Comparison of ENCODE assay signal across 24 cellular contexts in the genomic region with DNA sequence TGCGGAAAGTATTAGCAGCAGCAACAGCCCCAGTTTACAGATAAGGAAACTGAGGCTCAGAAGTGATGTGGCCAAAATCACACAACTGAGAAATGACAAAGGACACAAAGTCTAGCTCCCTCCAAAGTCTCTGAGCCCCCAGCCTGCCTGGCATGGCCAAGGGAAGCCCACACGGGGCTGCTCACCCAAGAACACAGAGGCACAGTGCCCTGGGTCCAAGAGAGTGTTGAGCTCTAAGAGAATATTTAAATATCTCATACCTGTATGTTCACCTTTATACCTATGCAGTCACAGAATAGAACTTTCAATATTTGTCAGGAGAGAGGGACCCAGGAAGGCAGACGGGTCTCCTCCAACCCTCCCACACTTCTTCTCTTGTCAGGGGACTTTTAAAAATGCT.
"Had no signal": no experiment of that assay in that cellular context is flagged by ENCODE, and none has a peak within 500 bp of the region (broad histone marks: within the 10 kb centered on the region; RNA-seq: fewer than 3 reads in every experiment).

No MANE protein-coding gene starts in this region.

- H3K4me1 ChIP-seq: breast epithelium had no signal

- ATAC-seq: activated CD8-positive, alpha-beta memory T cell treated with anti-CD3 and anti-CD28 coated beads, Interleukin-2, amount 10 ng/mL, durations not matched to agents 7 days and 5 days; activated CD8-positive, alpha-beta T cell treated with anti-CD3 and anti-CD28 coated beads for 36 hours; effector memory CD8-positive, alpha-beta T cell; gastrocnemius medialis; left cardiac atrium; naive thymus-derived CD8-positive, alpha-beta T cell; psoas muscle; right cardiac atrium; stimulated activated effector memory CD8-positive, alpha-beta T cell treated with anti-CD3 and anti-CD28 coated beads, Interleukin-12 subunit alpha, Interleukin-12 subunit beta, amount 100 ng/mL, for 72 hours had no signal

- H3K4me3 ChIP-seq: ascending aorta, breast epithelium, colonic mucosa, dorsolateral prefrontal cortex, esophagus squamous epithelium, gastrocnemius medialis, lung, psoas muscle, skin epidermis, testis, vagina had no signal

- H3K27ac ChIP-seq: ascending aorta, breast epithelium, colonic mucosa, dorsolateral prefrontal cortex, esophagus squamous epithelium, gastrocnemius medialis, psoas muscle, skin epidermis, testis, vagina had no signal

- DNase-seq: activated CD4-positive, alpha-beta T cell treated with anti-CD3 and anti-CD28 coated beads, Interleukin-2, amount 10 ng/mL, durations not matched to agents 7 days and 5 days; activated CD8-positive, alpha-beta memory T cell treated with anti-CD3 and anti-CD28 coated beads, Interleukin-2, amount 10 ng/mL, durations not matched to agents 7 days and 5 days; activated CD8-positive, alpha-beta T cell treated with anti-CD3 and anti-CD28 coated beads for 36 hours; activated gamma-delta T cell; activated T-cell treated with anti-CD3 and anti-CD28 coated beads for 4 hours; colonic mucosa; effector memory CD8-positive, alpha-beta T cell; esophagus squamous epithelium; gastrocnemius medialis; head of caudate nucleus; islet precursor cell; stimulated activated CD4-positive, alpha-beta T cell treated with anti-CD3 and anti-CD28 coated beads, Interleukin-2, amount 100 ng/mL, for 24 hours; testis had no signal

- H3K36me3 ChIP-seq: ascending aorta, breast epithelium, colonic mucosa, esophagus squamous epithelium, gastrocnemius medialis, vagina had no signal

- H3K9me3 ChIP-seq: ascending aorta, breast epithelium, colonic mucosa, esophagus squamous epithelium, gastrocnemius medialis, psoas muscle, testis, vagina had no signal

- H3K27me3 ChIP-seq: ascending aorta, breast epithelium, colonic mucosa, dorsolateral prefrontal cortex, testis, vagina had no signal
